Comparison of ENCODE assay signal across 1 cellular context in genomic region chr18:35862115-35862640, GRCh38.
TF ChIP-seq lines count a peak whose summit lies in the region.

No MANE protein-coding gene starts in this region.

TF ChIP-seq in IMR-90, 13 proteins besides CTCF, POLR2A, EP300 and RAD21:
- TF ChIP-seq RCOR1 (IDR thresholded peaks at IDR 0.05; ENCODE audit: insufficient replicate concordance, low read length) = no peak
- TF ChIP-seq ELK1 (IDR thresholded peaks at IDR 0.05; ENCODE audit: borderline replicate concordance, low read depth, low read length) = no peak
- no peak for TF ChIP-seq SMC3 (IDR thresholded peaks at IDR 0.05; ENCODE audit: low read depth, low read length)
- no peak for TF ChIP-seq NFE2L2 (IDR thresholded peaks at IDR 0.05; ENCODE audit: low read depth, low read length)
- no peak for TF ChIP-seq USF2 (IDR thresholded peaks at IDR 0.05; ENCODE audit: low read depth, low read length)
- no peak for TF ChIP-seq CHD1 (IDR thresholded peaks at IDR 0.05; ENCODE audit: low read depth, low read length)
